In the genomic region with DNA sequence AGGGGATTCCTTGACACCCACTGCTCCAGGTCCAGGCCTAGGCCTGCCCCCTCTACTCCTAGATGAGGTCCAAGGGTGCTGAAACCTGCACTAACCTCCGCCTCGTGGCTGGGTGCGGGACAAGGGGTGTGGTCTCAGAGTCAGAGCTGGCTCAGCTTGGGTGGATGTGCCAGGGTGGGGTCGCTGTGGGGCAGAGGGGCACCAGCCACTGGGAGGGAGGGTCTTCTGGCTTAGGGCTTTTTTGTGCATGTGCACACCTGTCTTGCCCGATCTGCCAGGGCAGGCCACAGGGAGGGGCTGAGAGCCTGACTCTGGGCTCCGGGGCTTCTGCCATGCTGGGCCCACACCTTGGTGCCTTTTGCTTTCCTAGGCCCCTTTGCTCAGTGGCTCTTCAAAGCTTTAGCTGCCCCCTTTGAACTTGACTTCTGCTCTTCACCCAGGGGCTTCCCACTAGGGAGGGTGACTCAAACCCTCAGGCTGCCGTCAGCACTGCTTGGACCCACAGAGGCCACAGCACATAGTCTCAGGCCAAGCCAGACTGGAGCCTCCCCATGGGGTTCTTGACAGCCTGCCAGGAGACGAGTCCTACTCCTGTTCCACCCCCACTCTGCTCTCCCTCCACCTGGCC, we compare ENCODE assay signal across 12 cellular contexts.
A peak's percentile ranks its signal among the peaks of the same experiment; 100 is the strongest.
DNase-seq lines count a peak whose midpoint lies in the region; ATAC-seq lines count a peak whose summit lies in the region.
"Had no signal": no experiment of that assay in that cellular context is flagged by ENCODE, and none has a peak within 500 bp of the region (broad histone marks: within the 10 kb centered on the region; RNA-seq: fewer than 3 reads in every experiment).

No MANE protein-coding gene starts in this region.

- H3K9me3 Mint-ChIP-seq in activated CD4-positive, alpha-beta T cell treated with anti-CD3 and anti-CD28 coated beads, Interleukin-2, amount 10 ng/mL, durations not matched to agents 7 days and 5 days = peaks cover 3% of the 10 kb centered on the region

- CTCF ChIA-PET in activated CD4-positive, alpha-beta T cell treated with anti-CD3 and anti-CD28 coated beads, Interleukin-2, amount 10 ng/mL, durations not matched to agents 7 days and 5 days (lab: Charles Lee) = interaction anchor here (1.1 to 1.7 kb wide), 5 partner anchors 10 to 40 kb away, joined by 3 to 5 read pairs (median 4); no protein-coding TSS in a partner anchor

- no peak overlapping the region for H3K4me3 Mint-ChIP-seq in activated CD4-positive, alpha-beta T cell treated with anti-CD3 and anti-CD28 coated beads, Interleukin-2, amount 10 ng/mL, durations not matched to agents 7 days and 5 days

- H3K27ac Mint-ChIP-seq in activated CD4-positive, alpha-beta T cell treated with anti-CD3 and anti-CD28 coated beads, Interleukin-2, amount 10 ng/mL, durations not matched to agents 7 days and 5 days = peak overlapping the region; percentile 41

- POLR2A ChIA-PET in activated CD4-positive, alpha-beta T cell treated with anti-CD3 and anti-CD28 coated beads, Interleukin-2, amount 10 ng/mL, durations not matched to agents 7 days and 5 days (lab: Charles Lee) = no interaction called here

- no peaks in the 10 kb centered on the region for H3K36me3 Mint-ChIP-seq in activated CD4-positive, alpha-beta T cell treated with anti-CD3 and anti-CD28 coated beads, Interleukin-2, amount 10 ng/mL, durations not matched to agents 7 days and 5 days (ENCODE audit: low read depth)

- H3K27ac ChIP-seq in skin epidermis = peak overlapping the region in 20 of 21 experiments; percentile 24 to 92 (median 79)
- H3K27ac ChIP-seq: hepatocyte, right lobe of liver had no signal

- peak; percentile 4 for DNase-seq in activated CD4-positive, alpha-beta T cell treated with anti-CD3 and anti-CD28 coated beads, Interleukin-2, amount 10 ng/mL, durations not matched to agents 7 days and 5 days
- DNase-seq in activated CD4-positive, alpha-beta T cell treated with anti-CD3 and anti-CD28 coated beads, Interleukin-2, amount 50 U/mL, for 1 hour = no peak
- peak; percentile 41 for DNase-seq in M059J (ENCODE audit: low read depth)
- DNase-seq in cerebellar cortex (ENCODE audit: low spot score) = peak; percentile 79
- DNase-seq in mucosa of gallbladder (ENCODE audit: low spot score) = no peak
- DNase-seq in occipital lobe (lab: John Stamatoyannopoulos, UW) = no peak
- DNase-seq: dermis blood vessel endothelial cell, midbrain, right lobe of liver had no signal

- peaks cover 59% of the 10 kb centered on the region for H3K4me1 Mint-ChIP-seq in activated CD4-positive, alpha-beta T cell treated with anti-CD3 and anti-CD28 coated beads, Interleukin-2, amount 10 ng/mL, durations not matched to agents 7 days and 5 days

- no peaks in the 10 kb centered on the region for H3K27me3 Mint-ChIP-seq in activated CD4-positive, alpha-beta T cell treated with anti-CD3 and anti-CD28 coated beads, Interleukin-2, amount 10 ng/mL, durations not matched to agents 7 days and 5 days

- ATAC-seq in GM19328 (IDR thresholded peaks at IDR 0.05; ENCODE audit: unreplicated experiment) = no peak
- ATAC-seq: right lobe of liver had no signal

- no peak overlapping the region for H3K4me3 ChIP-seq in skin epidermis
- H3K4me3 ChIP-seq: hepatocyte, right lobe of liver had no signal

Comparison
In these comparisons a context has a peak if more than half of its experiments do, and no peak if none do; other contexts are left out.
1. DNase-seq: peak in activated CD4-positive, alpha-beta T cell treated with anti-CD3 and anti-CD28 coated beads, Interleukin-2, amount 10 ng/mL, durations not matched to agents 7 days and 5 days (single experiment), M059J (single experiment) and cerebellar cortex (single experiment); none in activated CD4-positive, alpha-beta T cell treated with anti-CD3 and anti-CD28 coated beads, Interleukin-2, amount 50 U/mL, for 1 hour (single experiment), mucosa of gallbladder (single experiment) and occipital lobe (single experiment).